In the genomic region with DNA sequence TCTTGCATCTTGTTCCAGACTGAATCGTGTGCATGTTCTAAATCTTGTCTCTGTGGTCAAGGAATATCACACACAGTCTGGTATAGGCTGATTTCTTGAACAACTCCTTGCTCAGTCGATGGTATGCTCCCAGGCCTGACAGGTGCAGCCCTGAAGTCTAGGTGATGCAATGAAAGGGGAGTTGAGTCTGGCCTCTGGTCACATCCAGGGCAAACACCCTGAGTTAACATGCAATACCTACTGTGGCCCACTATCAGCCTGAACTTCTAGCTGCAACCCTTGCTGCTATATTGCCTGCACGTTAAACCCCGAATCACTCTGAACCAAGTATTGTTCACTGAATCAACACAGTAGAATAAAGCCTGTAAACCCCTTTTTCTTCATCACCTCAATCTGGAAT, we compare ENCODE assay signal across 23 cellular contexts.
"Had no signal": no experiment of that assay in that cellular context is flagged by ENCODE, and none has a peak within 500 bp of the region (broad histone marks: within the 10 kb centered on the region; RNA-seq: fewer than 3 reads in every experiment).

No MANE protein-coding gene starts in this region.

- H3K9ac ChIP-seq: SK-N-SH had no signal

- H3K27ac ChIP-seq: HL-60, RWPE1 had no signal

- H3K27me3 ChIP-seq: MG63 had no signal

- DNase-seq: IMR-90, Karpas-422, KG1, MG63, NCI-H1092 treated with DMSO at 0.1 percent for 48 hours, NCI-H1436, NCI-H187, NCI-H2029, NCI-H2081 treated with DMSO at 0.1 percent for 48 hours, NCI-H2171, NCI-H226, NCI-H446, NCI-H510A, NCI-H524 treated with DMSO at 0.1 percent for 48 hours, NCI-H69, NCI-H774, SHP77, SK-N-SH, SW 1271 had no signal

- H3K4me3 ChIP-seq: MG63 had no signal

- H3K9me3 ChIP-seq: MG63, SK-N-SH had no signal

- H3K36me3 ChIP-seq: MG63 had no signal

- FAIRE-seq: HTR-8/SVneo had no signal

- ATAC-seq: Panc1 had no signal

- H3K4me2 ChIP-seq: SK-N-SH had no signal
